Comparison of ENCODE assay signal across 1 cellular context in genomic region chr5:10392567-10393328, GRCh38.
TF ChIP-seq lines count a peak whose summit lies in the region.

No MANE protein-coding gene starts in this region.

TF ChIP-seq in SK-N-SH, 30 proteins besides CTCF, POLR2A, EP300 and RAD21:
- peak; percentile 4; the same call in 1 of the 2 replicates for TF ChIP-seq FOSL2 (IDR thresholded peaks at IDR 0.05; ENCODE audit: borderline replicate concordance, low read depth)
